In genomic region chr2:111462572-111462971, GRCh38 we compare ENCODE assay signal across 8 cellular contexts.
DNase-seq lines count a peak whose midpoint lies in the region; ATAC-seq and TF ChIP-seq lines count a peak whose summit lies in the region.
"Not testable (repeated sequence)": the region's sequence is repeated elsewhere in the genome, so short reads cannot be mapped to it uniquely, and the experiment has no call there.

No MANE protein-coding gene starts in this region.

- not testable (repeated sequence) for ATAC-seq in effector memory CD8-positive, alpha-beta T cell (replicated peaks)
- ATAC-seq in mucosa of descending colon: peak; percentile 23

- not testable (repeated sequence) for H3K9me2 ChIP-seq in GM23248 (ENCODE audit: insufficient read depth); OCI-LY1 (ENCODE audit: low read depth, low read length); SK-N-SH

- H4K20me1 ChIP-seq in GM23248 (ENCODE audit: insufficient read depth); OCI-LY1 (ENCODE audit: insufficient read depth, low read length): not testable (repeated sequence)
- H4K20me1 ChIP-seq in SK-N-SH (ENCODE audit: insufficient read depth): peaks cover 68% of the 10 kb centered on the region

- H3K79me2 ChIP-seq in GM23248 (ENCODE audit: insufficient read depth) (peaks cover 89% of the 10 kb centered on the region), SK-N-SH (ENCODE audit: insufficient read depth) (peaks cover 68% of the 10 kb centered on the region)
- not testable (repeated sequence) for H3K79me2 ChIP-seq in OCI-LY1 (ENCODE audit: insufficient read depth, low read length)

- not testable (repeated sequence) for H3K9me3 Mint-ChIP-seq in activated T-cell treated with anti-CD3 and anti-CD28 coated beads, Interleukin-2, amount 50 U/mL, for 24 hours; MCF 10A (ENCODE audit: unreplicated experiment); effector memory CD8-positive, alpha-beta T cell

- not testable (repeated sequence) for TF ChIP-seq RAD21 in SK-N-SH (IDR thresholded peaks at IDR 0.05; ENCODE audit: low read length)

- not testable (repeated sequence) for TF ChIP-seq POLR2A in transverse colon (IDR thresholded peaks at IDR 0.05)

- H3K4me2 ChIP-seq in GM23248 (ENCODE audit: unreplicated experiment): not testable (repeated sequence)
- H3K4me2 ChIP-seq in OCI-LY1 (ENCODE audit: low read length): peak overlapping the region; percentile 42; the same call in 1 of the 2 replicates
- H3K4me2 ChIP-seq in SK-N-SH: peak overlapping the region; percentile 40

- peaks cover 29% of the 10 kb centered on the region for H3K4me1 Mint-ChIP-seq in activated T-cell treated with anti-CD3 and anti-CD28 coated beads, Interleukin-2, amount 50 U/mL, for 24 hours (ENCODE audit: low read depth)
- H3K4me1 Mint-ChIP-seq in MCF 10A (ENCODE audit: insufficient read depth, unreplicated experiment): peaks cover 12% of the 10 kb centered on the region
- not testable (repeated sequence) for H3K4me1 Mint-ChIP-seq in effector memory CD8-positive, alpha-beta T cell (ENCODE audit: low read depth in 2 of 2)

- H3K27me3 ChIP-seq in GM23248 (replicated peaks; ENCODE audit: insufficient read depth); OCI-LY1 (ENCODE audit: insufficient read depth, low read length); SK-N-SH (ENCODE audit: insufficient read depth); transverse colon: not testable (repeated sequence)

- CTCF ChIA-PET in SK-N-SH (lab: Yijun Ruan, JAX); MCF 10A (lab: Yijun Ruan, JAX): not testable (repeated sequence)

- 96% methylated on average over 2 of the region's 2 CpGs for WGBS in GM23248 (ENCODE audit: low coverage in 1 of 2, low lambda C conversion rate in 2 of 2, missing lambda C conversion rate in 2 of 2), 2 experiments
- 54% methylated on average over 2 of the region's 2 CpGs for WGBS in SK-N-SH (ENCODE audit: low lambda C conversion rate)
- WGBS in transverse colon (ENCODE audit: low coverage in 1 of 2), 2 donors: 58% methylated on average over 2 of the region's 2 CpGs; no CpG with 5 or more reads in 1 of the 2 donors

- H2AFZ ChIP-seq in GM23248; OCI-LY1 (ENCODE audit: low read length); SK-N-SH (ENCODE audit: low read depth): not testable (repeated sequence)

- H3K27ac ChIP-seq in GM23248: 0 out of 2 replicates have a peak overlapping the region, but pooled peaks have one; percentile 62
- peak overlapping the region; percentile 96 for H3K27ac ChIP-seq in OCI-LY1 (ENCODE audit: low read depth, low read length, poor library complexity, severe bottlenecking)
- H3K27ac ChIP-seq in SK-N-SH (ENCODE audit: low read depth in 2 of 2, low read length in 1 of 2): peak overlapping the region; percentile 39 to 62; a peak in 2 of 4 replicates
- H3K27ac ChIP-seq in transverse colon: peak overlapping the region; percentile 48 to 65 (median 64)

- H3K27ac Mint-ChIP-seq in activated T-cell treated with anti-CD3 and anti-CD28 coated beads, Interleukin-2, amount 50 U/mL, for 24 hours; MCF 10A (ENCODE audit: low read depth, unreplicated experiment): not testable (repeated sequence)
- H3K27ac Mint-ChIP-seq in effector memory CD8-positive, alpha-beta T cell: peak overlapping the region; percentile 20 to 64

- not testable (repeated sequence) for TF ChIP-seq EP300 in SK-N-SH (IDR thresholded peaks at IDR 0.05; ENCODE audit: borderline replicate concordance in 1 of 2, low read depth in 1 of 2, low read length in 1 of 2); transverse colon (IDR thresholded peaks at IDR 0.05; ENCODE audit: low read depth)

- not testable (repeated sequence) for H3K36me3 Mint-ChIP-seq in activated T-cell treated with anti-CD3 and anti-CD28 coated beads, Interleukin-2, amount 50 U/mL, for 24 hours (ENCODE audit: low read depth); MCF 10A (ENCODE audit: insufficient read depth, unreplicated experiment); effector memory CD8-positive, alpha-beta T cell (ENCODE audit: insufficient read depth)

- H3K27me3 Mint-ChIP-seq in activated T-cell treated with anti-CD3 and anti-CD28 coated beads, Interleukin-2, amount 50 U/mL, for 24 hours; MCF 10A (ENCODE audit: insufficient read depth, unreplicated experiment); effector memory CD8-positive, alpha-beta T cell: not testable (repeated sequence)

- DNase-seq in GM23248; SK-N-SH; activated T-cell treated with anti-CD3 and anti-CD28 coated beads, Interleukin-2, amount 50 U/mL, for 24 hours; effector memory CD8-positive, alpha-beta T cell; mucosa of descending colon; transverse colon: not testable (repeated sequence)
- peak; percentile 21 for DNase-seq in MCF 10A (ENCODE audit: unreplicated experiment)

- TF ChIP-seq CTCF in OCI-LY1 (IDR thresholded peaks at IDR 0.05; ENCODE audit: low read length); SK-N-SH (IDR thresholded peaks at IDR 0.05); MCF 10A (IDR thresholded peaks at IDR 0.05; ENCODE audit: unreplicated experiment); mucosa of descending colon (IDR thresholded peaks at IDR 0.05); transverse colon (IDR thresholded peaks at IDR 0.05): not testable (repeated sequence)

- POLR2A ChIA-PET in SK-N-SH (lab: Yijun Ruan, JAX): not testable (repeated sequence)
- POLR2A ChIA-PET in MCF 10A (lab: Yijun Ruan, JAX): interaction anchor here (0.9 kb wide), 1 partner anchor 342 kb away, joined by 4 read pairs; the partner anchor contains the start of gene BCL2L11

- in situ Hi-C loops in GM23248 (cut with MboI); transverse colon (cut with MboI; ENCODE audit: low pct_ligation_motif_present in 1 of 4, low pct_unique_long_range_greater_than_20kb in 1 of 4, low sequenced_read_pairs in 3 of 4): not testable (repeated sequence)

- H3K36me3 ChIP-seq in GM23248 (ENCODE audit: low read depth); OCI-LY1 (ENCODE audit: insufficient read depth, low read length); SK-N-SH (replicated peaks in 1 of 2; ENCODE audit: control insufficient read depth in 1 of 2, insufficient read depth in 2 of 2, low read length in 1 of 2); mucosa of descending colon (ENCODE audit: low read depth); transverse colon: not testable (repeated sequence)

- H3K9ac ChIP-seq in GM23248, SK-N-SH: not testable (repeated sequence)
- peak overlapping the region; percentile 48; the same call in 1 of the 2 replicates for H3K9ac ChIP-seq in OCI-LY1 (ENCODE audit: low read length)

- intact Hi-C loops in MCF 10A (cut with micrococcal nuclease); mucosa of descending colon (cut with DNase I, micrococcal nuclease); transverse colon (cut with DNase I; ENCODE audit: low total_unique reads): not testable (repeated sequence)

- H3K4me3 ChIP-seq in GM23248; OCI-LY1 (ENCODE audit: low read depth, low read length, poor library complexity, severe bottlenecking); SK-N-SH (ENCODE audit: low read depth in 2 of 2, low read length in 1 of 2); mucosa of descending colon; transverse colon: not testable (repeated sequence)

- H3K9me3 ChIP-seq in GM23248 (ENCODE audit: low read depth); OCI-LY1 (ENCODE audit: low read length); SK-N-SH; mucosa of descending colon; transverse colon: not testable (repeated sequence)

- H3K4me1 ChIP-seq in GM23248 (ENCODE audit: insufficient read depth): peaks cover 15% of the 10 kb centered on the region; the same call in 1 of the 2 replicates
- peaks cover 58% of the 10 kb centered on the region for H3K4me1 ChIP-seq in OCI-LY1 (ENCODE audit: insufficient read depth, low read length, severe bottlenecking)
- not testable (repeated sequence) for H3K4me1 ChIP-seq in SK-N-SH (ENCODE audit: control insufficient read depth in 1 of 2, insufficient read depth in 2 of 2, low read depth in 1 of 2, low read length in 1 of 2); mucosa of descending colon (ENCODE audit: low read depth)
- H3K4me1 ChIP-seq in transverse colon: peaks cover 0 to 18% (median 10%) of the 10 kb centered on the region in 4 donors

- not testable (repeated sequence) for BruUV-seq in MCF 10A (replicated peaks; lab: Mats Ljungman, UMichigan)

- peak overlapping the region; percentile 4 for H3K4me3 Mint-ChIP-seq in activated T-cell treated with anti-CD3 and anti-CD28 coated beads, Interleukin-2, amount 50 U/mL, for 24 hours
- H3K4me3 Mint-ChIP-seq in MCF 10A (ENCODE audit: unreplicated experiment); effector memory CD8-positive, alpha-beta T cell: not testable (repeated sequence)

- H3F3A ChIP-seq in GM23248 (ENCODE audit: insufficient read depth); OCI-LY1 (ENCODE audit: insufficient read depth, low read length); SK-N-SH (replicated peaks; ENCODE audit: insufficient read depth): not testable (repeated sequence)
